ENCODE assay signal across 11 cellular contexts in the genomic region with DNA sequence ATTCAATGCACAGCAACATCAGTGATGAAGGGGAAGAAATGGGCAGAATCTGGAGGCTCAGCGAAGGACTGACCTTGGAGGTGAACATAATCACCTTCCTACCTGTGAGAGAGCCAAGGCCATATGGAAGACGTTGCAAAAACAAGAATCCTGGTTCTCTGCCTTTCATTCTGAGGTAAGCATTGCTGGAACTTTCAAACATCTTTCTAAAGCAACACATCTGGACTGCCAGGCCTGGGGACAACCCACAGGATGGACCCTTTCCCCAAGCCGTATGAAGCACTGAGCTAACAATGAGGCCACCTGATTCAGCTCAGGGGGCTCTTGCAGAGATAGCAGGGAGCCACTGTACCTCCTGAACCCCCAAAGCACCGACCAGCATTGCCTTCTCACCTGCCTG.
DNase-seq lines count a peak whose midpoint lies in the region; ATAC-seq and TF ChIP-seq lines count a peak whose summit lies in the region.
"Had no signal": no experiment of that assay in that cellular context is flagged by ENCODE, and none has a peak within 500 bp of the region (broad histone marks: within the 10 kb centered on the region; RNA-seq: fewer than 3 reads in every experiment).

No MANE protein-coding gene starts in this region.

- H3K36me3 ChIP-seq in heart left ventricle (peaks cover 0 to 24% (median 14%) of the 10 kb centered on the region in 9 donors), upper lobe of right lung (peaks cover 16% of the 10 kb centered on the region)

- TF ChIP-seq POLR2A in heart left ventricle (IDR thresholded peaks at IDR 0.05): no peak

- H3K4me1 Mint-ChIP-seq in memory B cell: peaks cover 66% of the 10 kb centered on the region

- no peaks in the 10 kb centered on the region for H3K27me3 ChIP-seq in heart left ventricle
- no peaks in the 10 kb centered on the region for H3K27me3 ChIP-seq in upper lobe of right lung

- no peak for TF ChIP-seq CTCF in heart left ventricle (IDR thresholded peaks at IDR 0.05)
- no peak for TF ChIP-seq CTCF in upper lobe of right lung (IDR thresholded peaks at IDR 0.05)

- H3K27ac ChIP-seq in heart left ventricle (peak overlapping the region in 10 of 12 donors; percentile 8 to 98 (median 96)), upper lobe of right lung (peak overlapping the region; percentile 9)
- H3K27ac ChIP-seq: C4-2B had no signal

- WGBS in heart left ventricle, 4 donors: 34 to 57% (median 48%) methylated on average over 4 of the region's 4 CpGs

- ATAC-seq in heart left ventricle (no peak), left cardiac atrium (no peak), memory B cell (ENCODE audit: low read depth) (no peak), upper lobe of right lung (no peak), HG02610 (IDR thresholded peaks at IDR 0.05; ENCODE audit: unreplicated experiment) (no peak)
- no peak for ATAC-seq in activated naive CD4-positive, alpha-beta T cell treated with anti-CD3 and anti-CD28 coated beads, Interleukin-2, amount 50 U/mL, for 72 hours

- no peaks in the 10 kb centered on the region for H3K27me3 Mint-ChIP-seq in memory B cell

- no peaks in the 10 kb centered on the region for H3K9me3 ChIP-seq in heart left ventricle
- no peaks in the 10 kb centered on the region for H3K9me3 ChIP-seq in upper lobe of right lung

- intact Hi-C loops in heart left ventricle (cut with DNase I) (loop anchor here in 3 of 10 donors (5.0 to 10.0 kb wide), 2 partner anchors 35 to 52 kb away; no protein-coding TSS in a partner anchor), left cardiac atrium (cut with DNase I) (loop anchor here in 1 of 2 donors (10.0 kb wide), 1 partner anchor 222 kb away; no protein-coding TSS in a partner anchor), upper lobe of right lung (cut with DNase I) (loop anchor here (5.0 kb wide), 1 partner anchor 35 kb away; no protein-coding TSS in a partner anchor)

- no peaks in the 10 kb centered on the region for H3K9me3 Mint-ChIP-seq in activated naive CD4-positive, alpha-beta T cell treated with anti-CD3 and anti-CD28 coated beads, Interleukin-2, amount 50 U/mL, for 72 hours
- no peaks in the 10 kb centered on the region for H3K9me3 Mint-ChIP-seq in memory B cell

- H3K4me3 ChIP-seq in heart left ventricle (peak overlapping the region in 9 of 12 donors; percentile 79 to 93 (median 84)), upper lobe of right lung (peak overlapping the region; percentile 74)

- DNase-seq in heart left ventricle (no peak), left cardiac atrium (no peak), memory B cell (ENCODE audit: low spot score in 2 of 2) (no peak), upper lobe of right lung (no peak), DMS53 treated with DMSO at 0.1 percent for 48 hours (lab: John Stamatoyannopoulos, UW; ENCODE audit: unreplicated experiment) (no peak), NCI-H128 (lab: John Stamatoyannopoulos, UW; ENCODE audit: unreplicated experiment) (no peak)
- no peak for DNase-seq in activated naive CD4-positive, alpha-beta T cell treated with anti-CD3 and anti-CD28 coated beads, Interleukin-2, amount 50 U/mL, for 72 hours (ENCODE audit: low spot score in 2 of 2)
- DNase-seq: NCI-H1105 treated with DMSO at 0.1 percent for 48 hours, posterior cingulate gyrus had no signal

- H3K4me1 ChIP-seq in heart left ventricle (peaks cover 13 to 83% (median 66%) of the 10 kb centered on the region in 12 donors), upper lobe of right lung (peaks cover 48% of the 10 kb centered on the region)

- H3K27ac Mint-ChIP-seq in activated naive CD4-positive, alpha-beta T cell treated with anti-CD3 and anti-CD28 coated beads, Interleukin-2, amount 50 U/mL, for 72 hours: peak overlapping the region; percentile 87 to 97
- H3K27ac Mint-ChIP-seq in memory B cell: peak overlapping the region; percentile 94

- peaks cover 86 to 99% of the 10 kb centered on the region in 2 donors for H3K36me3 Mint-ChIP-seq in activated naive CD4-positive, alpha-beta T cell treated with anti-CD3 and anti-CD28 coated beads, Interleukin-2, amount 50 U/mL, for 72 hours
- peaks cover 35% of the 10 kb centered on the region for H3K36me3 Mint-ChIP-seq in memory B cell

- peak overlapping the region; percentile 99 for H3K4me3 Mint-ChIP-seq in memory B cell
